In genomic region chr1:60615661-60616060, GRCh38 we compare ENCODE assay signal across 25 cellular contexts.
"Had no signal": no experiment of that assay in that cellular context is flagged by ENCODE, and none has a peak within 500 bp of the region (broad histone marks: within the 10 kb centered on the region; RNA-seq: fewer than 3 reads in every experiment).

No MANE protein-coding gene starts in this region.

- H3K4me3 ChIP-seq: dorsolateral prefrontal cortex, gastroesophageal sphincter, heart left ventricle, hepatocyte, lung, right lobe of liver, smooth muscle cell, suprapubic skin, transverse colon, upper lobe of right lung, uterus had no signal

- H3K4me1 Mint-ChIP-seq: memory B cell; natural killer cell; stimulated activated naive CD8-positive, alpha-beta T cell treated with anti-CD3 and anti-CD28 coated beads, Interleukin-15, amount 100 ng/mL, for 72 hours had no signal

- H3K27ac Mint-ChIP-seq: memory B cell, natural killer cell, progenitor cell of endocrine pancreas had no signal

- H3K27me3 Mint-ChIP-seq: progenitor cell of endocrine pancreas had no signal

- H3K4me3 Mint-ChIP-seq: memory B cell; natural killer cell; stimulated activated naive CD8-positive, alpha-beta T cell treated with anti-CD3 and anti-CD28 coated beads, Interleukin-15, amount 100 ng/mL, for 72 hours had no signal

- H3K27ac ChIP-seq: dorsolateral prefrontal cortex, gastroesophageal sphincter, heart left ventricle, hepatocyte, parathyroid adenoma, right lobe of liver, suprapubic skin, transverse colon, upper lobe of right lung, uterus had no signal

- H3K9me3 Mint-ChIP-seq: stimulated activated naive CD8-positive, alpha-beta T cell treated with anti-CD3 and anti-CD28 coated beads, Interleukin-15, amount 100 ng/mL, for 72 hours had no signal

- H3K36me3 Mint-ChIP-seq: memory B cell, natural killer cell had no signal

- DNase-seq: dorsolateral prefrontal cortex; effector CD4-positive, alpha-beta T cell; foreskin fibroblast; heart left ventricle; kidney; natural killer cell; occipital lobe; right lobe of liver; stimulated activated CD4-positive, alpha-beta T cell treated with anti-CD3 and anti-CD28 coated beads, Interleukin-12 subunit alpha, Interleukin-12 subunit beta, amount 100 ng/mL, for 4 hours; stimulated activated CD4-positive, alpha-beta T cell treated with anti-CD3 and anti-CD28 coated beads, Interleukin-1b, Interleukin-23, amount 100 ng/mL, for 48 hours; stimulated activated CD4-positive, alpha-beta T cell treated with anti-CD3 and anti-CD28 coated beads, Interleukin-4, amount 100 ng/mL, for 1 hour; stimulated activated CD8-positive, alpha-beta memory T cell treated with anti-CD3 and anti-CD28 coated beads, Interleukin-4, amount 100 ng/mL, for 48 hours; stimulated activated naive CD4-positive, alpha-beta T cell; stimulated activated naive CD8-positive, alpha-beta T cell treated with anti-CD3 and anti-CD28 coated beads, Interleukin-15, amount 100 ng/mL, for 72 hours; transverse colon; upper lobe of right lung; uterus had no signal

- H3K4me1 ChIP-seq: gastroesophageal sphincter, parathyroid adenoma, right lobe of liver, suprapubic skin, transverse colon, upper lobe of right lung, uterus had no signal

- H3K9me3 ChIP-seq: gastroesophageal sphincter, heart left ventricle, right lobe of liver, suprapubic skin, transverse colon, upper lobe of right lung, uterus had no signal

- H3K36me3 ChIP-seq: gastroesophageal sphincter, heart left ventricle, right lobe of liver, suprapubic skin, transverse colon, upper lobe of right lung, uterus had no signal

- H3K27me3 ChIP-seq: dorsolateral prefrontal cortex, gastroesophageal sphincter, heart left ventricle, hepatocyte, right lobe of liver, suprapubic skin, transverse colon, upper lobe of right lung, uterus had no signal
